Comparison of ENCODE assay signal across 18 cellular contexts in the genomic region with DNA sequence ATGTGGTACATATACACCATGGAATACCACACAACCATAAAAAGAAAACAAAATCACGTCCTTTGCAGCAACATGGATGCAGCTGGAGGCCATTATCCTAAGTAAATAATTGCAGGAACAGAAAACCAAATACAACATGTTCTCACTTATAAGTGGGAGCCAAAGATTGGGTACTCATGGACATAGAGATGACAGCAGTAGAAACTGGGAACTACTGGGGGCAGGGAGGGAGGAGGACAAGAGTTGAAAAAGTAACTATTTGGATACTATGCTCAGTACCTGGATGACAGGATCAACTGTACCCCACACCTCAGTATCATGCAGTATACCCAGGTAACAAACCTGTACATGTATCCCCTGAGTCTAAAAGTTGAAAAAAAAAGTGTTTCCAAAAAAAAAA. TPM values are rescaled to one million over a fixed set of nuclear protein-coding genes. Genes with fewer than 3 reads are reported as not detected.
DNase-seq lines count a peak whose midpoint lies in the region; ATAC-seq and TF ChIP-seq lines count a peak whose summit lies in the region.
"Had no signal": no experiment of that assay in that cellular context is flagged by ENCODE, and none has a peak within 500 bp of the region (broad histone marks: within the 10 kb centered on the region; RNA-seq: fewer than 3 reads in every experiment).

No MANE protein-coding gene starts in this region.

- H3K9me3 Mint-ChIP-seq in stimulated activated memory B cell treated with anti-CD40 and anti-IgM and Interleukin-4, amounts not matched to agents 10 μg/mL and 1 μg/mL and 100 μg/mL, for 72 hours, result no peaks in the 10 kb centered on the region
- H3K9me3 Mint-ChIP-seq: CD4-positive, alpha-beta T cell; CD8-positive, alpha-beta memory T cell; HFFc6 had no signal

- H3K36me3 Mint-ChIP-seq in stimulated activated memory B cell treated with anti-CD40 and anti-IgM and Interleukin-4, amounts not matched to agents 10 μg/mL and 1 μg/mL and 100 μg/mL, for 72 hours, result no peaks in the 10 kb centered on the region
- H3K36me3 Mint-ChIP-seq: CD14-positive monocyte; CD8-positive, alpha-beta memory T cell had no signal

- H3K79me2 ChIP-seq in DOHH2 (ENCODE audit: control insufficient read depth, low read length) (peaks cover 43% of the 10 kb centered on the region), OCI-LY1 (ENCODE audit: insufficient read depth, low read length) (peaks cover 67% of the 10 kb centered on the region)

- no peak overlapping the region for H2AFZ ChIP-seq in OCI-LY1 (ENCODE audit: low read length)

- H3K4me1 ChIP-seq in DOHH2 (ENCODE audit: control insufficient read depth, low read length), result peaks cover 73% of the 10 kb centered on the region
- H3K4me1 ChIP-seq in OCI-LY1 (ENCODE audit: insufficient read depth, low read length, severe bottlenecking), result peaks cover 62% of the 10 kb centered on the region
- no peaks in the 10 kb centered on the region for H3K4me1 ChIP-seq in uterus
- H3K4me1 ChIP-seq: BE2C, HAP-1 had no signal

- DNase-seq in left lobe of liver (ENCODE audit: low spot score), result no peak
- DNase-seq in NCI-H2171 treated with DMSO at 0.1 percent for 48 hours (lab: John Stamatoyannopoulos, UW), result no peak
- no peak for DNase-seq in uterus
- DNase-seq: BE2C; CD4-positive, alpha-beta T cell; CD8-positive, alpha-beta memory T cell; DMS 273 treated with DMSO at 0.1 percent for 48 hours; DMS79; GF-D8; GOT3; HFFc6 had no signal

- no peak for TF ChIP-seq POLR2A in uterus (IDR thresholded peaks at IDR 0.05)

- intact Hi-C loops in uterus (cut with DNase I; ENCODE audit: low total_unique reads), result no loop called here

- no peaks in the 10 kb centered on the region for H4K20me1 ChIP-seq in DOHH2 (ENCODE audit: control insufficient read depth, insufficient read depth, low read depth, low read length)
- no peaks in the 10 kb centered on the region for H4K20me1 ChIP-seq in OCI-LY1 (ENCODE audit: insufficient read depth, low read length)
- H4K20me1 ChIP-seq: BLaER1 treated with 17β-estradiol and CSF1 and Interleukin-3, amounts not matched to agents 10 nM and 100 nM had no signal

- H3F3A ChIP-seq in DOHH2 (ENCODE audit: control insufficient read depth, insufficient read depth) (peaks cover 11% of the 10 kb centered on the region), OCI-LY1 (ENCODE audit: insufficient read depth, low read length) (no peaks in the 10 kb centered on the region)

- H3K36me3 ChIP-seq in DOHH2 (ENCODE audit: control insufficient read depth, low read length), result peaks cover 3% of the 10 kb centered on the region; the same call in 1 of the 2 replicates
- H3K36me3 ChIP-seq in OCI-LY1 (ENCODE audit: insufficient read depth, low read length), result peaks cover 6% of the 10 kb centered on the region; the same call in 1 of the 2 replicates
- no peaks in the 10 kb centered on the region for H3K36me3 ChIP-seq in uterus
- H3K36me3 ChIP-seq: BE2C; BLaER1 treated with 17β-estradiol and CSF1 and Interleukin-3, amounts not matched to agents 10 nM and 100 nM; HAP-1 had no signal

- H3K4me3 ChIP-seq in DOHH2 (ENCODE audit: low read length) (peak overlapping the region; percentile 60), OCI-LY1 (ENCODE audit: low read depth, low read length, poor library complexity, severe bottlenecking) (no peak overlapping the region), uterus (no peak overlapping the region)
- H3K4me3 ChIP-seq: BLaER1 treated with 17β-estradiol and CSF1 and Interleukin-3, amounts not matched to agents 10 nM and 100 nM; HAP-1 had no signal

- H3K27ac ChIP-seq in DOHH2 (ENCODE audit: low read depth, low read length), result peak overlapping the region; percentile 34
- H3K27ac ChIP-seq in OCI-LY1 (ENCODE audit: low read depth, low read length, poor library complexity, severe bottlenecking), result peak overlapping the region; percentile 9
- no peak overlapping the region for H3K27ac ChIP-seq in uterus
- H3K27ac ChIP-seq: BLaER1 treated with 17β-estradiol and CSF1 and Interleukin-3, amounts not matched to agents 10 nM and 100 nM had no signal

- peaks cover 67% of the 10 kb centered on the region for H3K4me1 Mint-ChIP-seq in stimulated activated memory B cell treated with anti-CD40 and anti-IgM and Interleukin-4, amounts not matched to agents 10 μg/mL and 1 μg/mL and 100 μg/mL, for 72 hours
- H3K4me1 Mint-ChIP-seq: CD14-positive monocyte; CD8-positive, alpha-beta memory T cell had no signal

- peak overlapping the region; percentile 71 for H3K4me2 ChIP-seq in DOHH2 (ENCODE audit: low read length)
- H3K4me2 ChIP-seq in OCI-LY1 (ENCODE audit: low read length), result peak overlapping the region; percentile 16; the same call in 1 of the 2 replicates
- H3K4me2 ChIP-seq: BLaER1 treated with 17β-estradiol and CSF1 and Interleukin-3, amounts not matched to agents 10 nM and 100 nM had no signal

- no peaks in the 10 kb centered on the region for H3K9me2 ChIP-seq in DOHH2 (replicated peaks; ENCODE audit: control insufficient read depth, low read length)
- H3K9me2 ChIP-seq in OCI-LY1 (ENCODE audit: low read depth, low read length), result no peaks in the 10 kb centered on the region

- no peaks in the 10 kb centered on the region for H3K9me3 ChIP-seq in DOHH2 (ENCODE audit: control insufficient read depth, insufficient read depth, low read length)
- no peaks in the 10 kb centered on the region for H3K9me3 ChIP-seq in OCI-LY1 (ENCODE audit: low read length)
- no peaks in the 10 kb centered on the region for H3K9me3 ChIP-seq in uterus
- H3K9me3 ChIP-seq: BE2C; BLaER1 treated with 17β-estradiol and CSF1 and Interleukin-3, amounts not matched to agents 10 nM and 100 nM; HAP-1 had no signal

- peak overlapping the region; percentile 48 for H3K27ac Mint-ChIP-seq in stimulated activated memory B cell treated with anti-CD40 and anti-IgM and Interleukin-4, amounts not matched to agents 10 μg/mL and 1 μg/mL and 100 μg/mL, for 72 hours
- H3K27ac Mint-ChIP-seq: CD14-positive monocyte; CD4-positive, alpha-beta T cell; HFFc6 had no signal

- no peaks in the 10 kb centered on the region for H3K27me3 ChIP-seq in DOHH2 (ENCODE audit: control insufficient read depth, low read length)
- H3K27me3 ChIP-seq in OCI-LY1 (ENCODE audit: insufficient read depth, low read length), result no peaks in the 10 kb centered on the region
- no peaks in the 10 kb centered on the region for H3K27me3 ChIP-seq in uterus
- H3K27me3 ChIP-seq: BE2C; BLaER1 treated with 17β-estradiol and CSF1 and Interleukin-3, amounts not matched to agents 10 nM and 100 nM had no signal

- ATAC-seq in left lobe of liver (peak; percentile 64), HG03342 (IDR thresholded peaks at IDR 0.05; ENCODE audit: unreplicated experiment) (no peak)
- ATAC-seq in stimulated activated memory B cell treated with anti-CD40 and anti-IgM and Interleukin-4, amounts not matched to agents 10 μg/mL and 1 μg/mL and 100 μg/mL, for 72 hours, result no peak

- TF ChIP-seq CTCF in DOHH2 (IDR thresholded peaks at IDR 0.05; ENCODE audit: low read depth, low read length, poor library complexity, severe bottlenecking), result no peak
- no peak for TF ChIP-seq CTCF in OCI-LY1 (IDR thresholded peaks at IDR 0.05; ENCODE audit: low read length)
- TF ChIP-seq CTCF in uterus (IDR thresholded peaks at IDR 0.05), result no peak

- H3K4me3 Mint-ChIP-seq in stimulated activated memory B cell treated with anti-CD40 and anti-IgM and Interleukin-4, amounts not matched to agents 10 μg/mL and 1 μg/mL and 100 μg/mL, for 72 hours, result no peak overlapping the region
- H3K4me3 Mint-ChIP-seq: CD14-positive monocyte; CD4-positive, alpha-beta T cell; CD8-positive, alpha-beta memory T cell; HFFc6 had no signal

- no peak overlapping the region for H3K9ac ChIP-seq in OCI-LY1 (ENCODE audit: low read length)
- H3K9ac ChIP-seq: BLaER1 treated with 17β-estradiol and CSF1 and Interleukin-3, amounts not matched to agents 10 nM and 100 nM had no signal

- H3K27me3 Mint-ChIP-seq in stimulated activated memory B cell treated with anti-CD40 and anti-IgM and Interleukin-4, amounts not matched to agents 10 μg/mL and 1 μg/mL and 100 μg/mL, for 72 hours, result no peaks in the 10 kb centered on the region

RNA-seq across cellular contexts. Expression of a gene that starts 23.2 kb away (rescaled TPM):
- total RNA-seq in left lobe of liver (29.0 TPM), uterus (100 to 1,000 TPM in 1 of 4 donors, 10 to 100 TPM in 3; 45.0 to 114 (median 78.9) TPM)

Comparison
In these comparisons a context has a peak if more than half of its experiments do, and no peak if none do; other contexts are left out.
1. H3K27ac ChIP-seq: peak in DOHH2 (single experiment) and OCI-LY1 (single experiment); none in uterus (0 of 2).